ENCODE assay signal across 14 cellular contexts in the genomic region with DNA sequence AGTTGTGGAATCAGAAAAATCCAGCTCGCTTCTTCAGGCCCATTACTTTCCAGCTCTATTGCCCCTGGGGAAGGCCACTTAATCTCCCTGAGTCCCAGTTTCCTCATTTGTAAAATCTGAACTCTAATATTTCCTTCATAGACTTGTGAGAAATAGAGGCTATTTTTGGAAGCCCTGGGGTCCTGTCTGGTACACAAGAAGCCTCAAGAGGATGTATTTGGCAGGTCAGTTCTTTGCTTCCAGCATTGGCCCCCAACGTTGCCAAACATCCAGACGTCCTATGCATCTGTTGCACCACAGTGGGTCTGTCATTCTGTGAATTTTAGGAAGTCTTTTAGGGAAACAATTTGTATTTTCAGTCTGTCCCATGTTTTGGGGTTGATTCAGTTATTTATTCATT.
DNase-seq lines count a peak whose midpoint lies in the region; ATAC-seq and TF ChIP-seq lines count a peak whose summit lies in the region.
"Had no signal": no experiment of that assay in that cellular context is flagged by ENCODE, and none has a peak within 500 bp of the region (broad histone marks: within the 10 kb centered on the region; RNA-seq: fewer than 3 reads in every experiment).

No MANE protein-coding gene starts in this region.

- TF ChIP-seq CTCF in right atrium auricular region (IDR thresholded peaks at IDR 0.05) (no peak), gastrocnemius medialis (IDR thresholded peaks at IDR 0.05 in 4 of 5, conservative IDR thresholded peaks at IDR 0.05 in 1 of 5) (no peak)

- H3K4me3 ChIP-seq in right atrium auricular region (no peak overlapping the region), gastrocnemius medialis (no peak overlapping the region)
- H3K4me3 ChIP-seq: GM23338 had no signal

- no peak for DNase-seq in left ventricle myocardium superior
- DNase-seq in right atrium auricular region (ENCODE audit: low spot score) = no peak
- DNase-seq in G401 (ENCODE audit: low spot score) = peak; percentile 1
- DNase-seq in gastrocnemius medialis = peak; percentile 9 to 29
- DNase-seq in activated naive CD4-positive, alpha-beta T cell treated with Interleukin-2 at 50 U/mL for 16 hours = no peak
- DNase-seq: CD4-positive, alpha-beta T cell; CD8-positive, alpha-beta memory T cell; DMS 273 treated with DMSO at 0.1 percent for 48 hours; DMS53; DMS79 treated with DMSO at 0.1 percent for 48 hours; H9 had no signal

- no peaks in the 10 kb centered on the region for H3K9me3 ChIP-seq in right atrium auricular region
- no peaks in the 10 kb centered on the region for H3K9me3 ChIP-seq in gastrocnemius medialis

- H3K27ac ChIP-seq in right atrium auricular region = no peak overlapping the region
- no peak overlapping the region for H3K27ac ChIP-seq in gastrocnemius medialis

- H3K27me3 ChIP-seq in right atrium auricular region (no peaks in the 10 kb centered on the region), gastrocnemius medialis (no peaks in the 10 kb centered on the region)

- H3K4me1 ChIP-seq in right atrium auricular region (no peaks in the 10 kb centered on the region), gastrocnemius medialis (no peaks in the 10 kb centered on the region)

- in situ Hi-C loops in G401 (cut with HindIII; ENCODE audit: low sequenced_read_pairs) (no loop called here), gastrocnemius medialis (cut with MboI; ENCODE audit: low sequenced_read_pairs in 4 of 4) (loop anchor here in 1 of 4 donors (25.0 kb wide), 1 partner anchor 538 kb away; no protein-coding TSS in a partner anchor)

- H3K36me3 ChIP-seq in right atrium auricular region (no peaks in the 10 kb centered on the region), gastrocnemius medialis (no peaks in the 10 kb centered on the region)

- ATAC-seq in left ventricle myocardium superior = peak; percentile 60
- peak in 1 of 2 donors; percentile 36 for ATAC-seq in gastrocnemius medialis
- ATAC-seq in GM18907 (IDR thresholded peaks at IDR 0.05; ENCODE audit: unreplicated experiment) = no peak
- ATAC-seq: GM23338, HCT116 had no signal

- no peak for TF ChIP-seq POLR2A in gastrocnemius medialis (IDR thresholded peaks at IDR 0.05)

- intact Hi-C loops in left ventricle myocardium superior (cut with micrococcal nuclease) = no loop called here
- intact Hi-C loops in gastrocnemius medialis (cut with DNase I; ENCODE audit: low total_unique reads) = no loop called here

Comparison
In these comparisons a context has a peak if more than half of its experiments do, and no peak if none do; other contexts are left out.
1. DNase-seq: peak in G401 (single experiment) and gastrocnemius medialis (2 of 2); none in left ventricle myocardium superior (single experiment), right atrium auricular region (single experiment) and activated naive CD4-positive, alpha-beta T cell treated with Interleukin-2 at 50 U/mL for 16 hours (single experiment).